Comparison of ENCODE assay signal across 9 cellular contexts in the genomic region with DNA sequence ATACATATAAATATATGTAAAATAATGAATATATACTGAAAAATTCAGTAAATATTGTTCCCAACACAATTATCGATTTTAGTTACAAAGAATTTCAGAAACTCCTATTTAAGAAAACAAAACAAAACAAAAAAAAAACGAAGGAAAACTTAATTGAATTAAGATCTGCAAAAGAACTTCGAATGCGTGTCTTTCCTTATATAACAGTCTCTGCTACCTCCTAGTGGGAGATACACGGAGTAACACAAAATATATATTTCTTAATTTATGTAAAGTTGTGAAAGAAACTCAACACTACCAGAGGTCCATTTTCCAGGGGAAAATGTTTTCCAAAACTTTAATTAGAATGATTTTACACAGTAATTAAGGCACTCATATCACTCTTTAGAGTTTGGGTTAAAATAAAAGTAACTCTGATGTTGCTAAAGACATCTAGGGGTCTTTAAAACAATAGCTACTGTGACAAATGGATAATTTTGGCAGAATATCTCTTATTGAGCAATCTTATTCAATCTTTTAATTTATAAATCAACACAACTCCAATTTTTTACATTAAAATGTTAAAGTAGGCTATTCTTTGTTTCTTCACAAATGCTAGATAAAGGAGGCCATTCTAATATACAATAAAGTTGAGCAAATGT. TPM values are rescaled to one million over a fixed set of nuclear protein-coding genes. Genes with fewer than 3 reads are reported as not detected.
DNase-seq lines count a peak whose midpoint lies in the region; ATAC-seq and TF ChIP-seq lines count a peak whose summit lies in the region.
"Had no signal": no experiment of that assay in that cellular context is flagged by ENCODE, and none has a peak within 500 bp of the region (broad histone marks: within the 10 kb centered on the region; RNA-seq: fewer than 3 reads in every experiment).

No MANE protein-coding gene starts in this region.

- intact Hi-C loops in testis (cut with DNase I; ENCODE audit: low total_unique reads): loop anchor here (10.0 kb wide), 1 partner anchor 409 kb away; no protein-coding TSS in a partner anchor

- no peak overlapping the region for H3K27ac ChIP-seq in testis

- DNase-seq in NOMO-1 treated with DMSO at 0.1 percent for 48 hours (lab: John Stamatoyannopoulos, UW; ENCODE audit: unreplicated experiment): peak; percentile 33
- no peak for DNase-seq in NOMO-1 treated with dmso at 0.1 percent for 144 hours (lab: John Stamatoyannopoulos, UW; ENCODE audit: unreplicated experiment)
- peak; percentile 7 for DNase-seq in NCI-H82 treated with DMSO at 0.1 percent for 48 hours (lab: John Stamatoyannopoulos, UW; ENCODE audit: unreplicated experiment)
- DNase-seq in epithelial cell of proximal tubule (ENCODE audit: low read depth): no peak
- DNase-seq in testis: no peak
- no peak for DNase-seq in occipital lobe (lab: John Stamatoyannopoulos, UW)
- DNase-seq in NCI-H1694 (lab: John Stamatoyannopoulos, UW): no peak

- H3K36me3 ChIP-seq in testis (ENCODE audit: low read depth, missing control alignments): no peaks in the 10 kb centered on the region

- no peaks in the 10 kb centered on the region for H3K9me3 ChIP-seq in testis

- H3K4me1 ChIP-seq in testis: no peaks in the 10 kb centered on the region

- TF ChIP-seq POLR2A in testis (IDR thresholded peaks at IDR 0.05): no peak

- H3K4me3 ChIP-seq in epithelial cell of proximal tubule (ENCODE audit: low read depth, low read length) (no peak overlapping the region), testis (no peak overlapping the region)

- 37 to 48% methylated on average over 5 of the region's 5 CpGs for WGBS in testis, 2 donors

- TF ChIP-seq CTCF in epithelial cell of proximal tubule (conservative IDR thresholded peaks at IDR 0.05; ENCODE audit: low read depth, low read length) (peak; percentile 46), testis (IDR thresholded peaks at IDR 0.05) (peak in 2 of 3 experiments; percentile 10 to 43)

- H3K27me3 ChIP-seq in testis: no peaks in the 10 kb centered on the region

- ATAC-seq in HG03520 (IDR thresholded peaks at IDR 0.05; ENCODE audit: unreplicated experiment): no peak

RNA-seq across cellular contexts. Expression of gene NEBL, which starts 41.6 kb away (rescaled TPM):
- total RNA-seq in epithelial cell of proximal tubule: 0.65 and 4.6 TPM in 2 replicates
- total RNA-seq in testis: 10 to 100 TPM in 1 of 2 donors, 1 to 10 TPM in 1; 4.9 to 15.5 TPM
- 20.0 TPM for polyA plus RNA-seq in testis (ENCODE audit: insufficient read depth, low read depth, low replicate concordance)
- 61.1 TPM for total RNA-seq in occipital lobe
- total RNA-seq: T-helper 1 cell treated with Interleukin-12 subunit alpha and Interleukin-12 subunit beta and Interleukin-4 antibody, amounts not matched to agents 30 ng/mL and 1 ng/mL, for 36 hours had no signal

Comparison
In these comparisons a context has a peak if more than half of its experiments do, and no peak if none do; other contexts are left out.
1. DNase-seq: peak in NOMO-1 treated with DMSO at 0.1 percent for 48 hours (single experiment) and NCI-H82 treated with DMSO at 0.1 percent for 48 hours (single experiment); none in NOMO-1 treated with dmso at 0.1 percent for 144 hours (single experiment), epithelial cell of proximal tubule (single experiment), testis (single experiment), occipital lobe (single experiment) and NCI-H1694 (single experiment).